In the genomic region with DNA sequence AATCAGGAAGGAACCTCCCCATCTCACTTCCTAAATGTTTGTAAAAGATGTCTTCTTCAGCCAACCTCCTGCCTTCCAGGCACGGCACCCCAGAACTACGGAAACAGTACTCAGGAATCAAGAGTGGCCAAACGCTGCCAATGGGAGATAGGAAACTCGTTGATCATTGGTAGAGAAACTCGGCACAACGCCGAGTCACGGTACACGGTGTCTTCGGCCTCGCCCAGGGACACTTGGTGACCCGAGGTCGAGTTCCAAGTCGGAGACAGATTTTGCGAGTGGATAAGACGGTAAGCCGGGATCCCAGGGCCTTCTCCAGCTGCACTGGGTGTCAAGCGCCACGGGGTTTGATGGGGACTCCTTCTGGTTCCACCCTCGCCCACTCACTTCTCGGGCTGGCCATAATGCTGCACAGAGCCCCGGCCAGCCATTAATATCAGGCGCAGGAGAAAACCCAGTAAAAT, we compare ENCODE assay signal across 1 cellular context.
TF ChIP-seq lines count a peak whose summit lies in the region.

No MANE protein-coding gene starts in this region.

TF ChIP-seq in HepG2, 621 proteins besides CTCF, POLR2A, EP300 and RAD21:
- TF ChIP-seq, protein P1, sequence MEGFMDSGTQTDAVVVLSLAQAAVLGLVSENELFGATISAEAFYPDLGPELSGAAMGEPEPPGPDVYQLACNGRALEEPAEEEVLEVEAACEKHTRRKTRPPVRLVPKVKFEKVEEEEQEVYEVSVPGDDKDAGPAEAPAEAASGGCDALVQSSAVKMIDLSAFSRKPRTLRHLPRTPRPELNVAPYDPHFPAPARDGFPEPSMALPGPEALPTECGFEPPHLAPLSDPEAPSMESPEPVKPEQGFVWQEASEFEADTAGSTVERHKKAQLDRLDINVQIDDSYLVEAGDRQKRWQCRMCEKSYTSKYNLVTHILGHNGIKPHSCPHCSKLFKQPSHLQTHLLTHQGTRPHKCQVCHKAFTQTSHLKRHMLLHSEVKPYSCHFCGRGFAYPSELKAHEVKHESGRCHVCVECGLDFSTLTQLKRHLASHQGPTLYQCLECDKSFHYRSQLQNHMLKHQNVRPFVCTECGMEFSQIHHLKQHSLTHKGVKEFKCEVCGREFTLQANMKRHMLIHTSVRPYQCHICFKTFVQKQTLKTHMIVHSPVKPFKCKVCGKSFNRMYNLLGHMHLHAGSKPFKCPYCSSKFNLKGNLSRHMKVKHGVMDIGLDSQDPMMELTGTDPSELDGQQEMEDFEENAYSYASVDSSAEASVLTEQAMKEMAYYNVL (CRISPR knock-in tag; IDR thresholded peaks at IDR 0.05; ENCODE audit: borderline replicate concordance) = peak; percentile 16; the same call in 1 of the 2 replicates
- TF ChIP-seq HOXA9 (CRISPR knock-in tag; IDR thresholded peaks at IDR 0.05; ENCODE audit: borderline replicate concordance) = no peak
- TF ChIP-seq, protein P2, sequence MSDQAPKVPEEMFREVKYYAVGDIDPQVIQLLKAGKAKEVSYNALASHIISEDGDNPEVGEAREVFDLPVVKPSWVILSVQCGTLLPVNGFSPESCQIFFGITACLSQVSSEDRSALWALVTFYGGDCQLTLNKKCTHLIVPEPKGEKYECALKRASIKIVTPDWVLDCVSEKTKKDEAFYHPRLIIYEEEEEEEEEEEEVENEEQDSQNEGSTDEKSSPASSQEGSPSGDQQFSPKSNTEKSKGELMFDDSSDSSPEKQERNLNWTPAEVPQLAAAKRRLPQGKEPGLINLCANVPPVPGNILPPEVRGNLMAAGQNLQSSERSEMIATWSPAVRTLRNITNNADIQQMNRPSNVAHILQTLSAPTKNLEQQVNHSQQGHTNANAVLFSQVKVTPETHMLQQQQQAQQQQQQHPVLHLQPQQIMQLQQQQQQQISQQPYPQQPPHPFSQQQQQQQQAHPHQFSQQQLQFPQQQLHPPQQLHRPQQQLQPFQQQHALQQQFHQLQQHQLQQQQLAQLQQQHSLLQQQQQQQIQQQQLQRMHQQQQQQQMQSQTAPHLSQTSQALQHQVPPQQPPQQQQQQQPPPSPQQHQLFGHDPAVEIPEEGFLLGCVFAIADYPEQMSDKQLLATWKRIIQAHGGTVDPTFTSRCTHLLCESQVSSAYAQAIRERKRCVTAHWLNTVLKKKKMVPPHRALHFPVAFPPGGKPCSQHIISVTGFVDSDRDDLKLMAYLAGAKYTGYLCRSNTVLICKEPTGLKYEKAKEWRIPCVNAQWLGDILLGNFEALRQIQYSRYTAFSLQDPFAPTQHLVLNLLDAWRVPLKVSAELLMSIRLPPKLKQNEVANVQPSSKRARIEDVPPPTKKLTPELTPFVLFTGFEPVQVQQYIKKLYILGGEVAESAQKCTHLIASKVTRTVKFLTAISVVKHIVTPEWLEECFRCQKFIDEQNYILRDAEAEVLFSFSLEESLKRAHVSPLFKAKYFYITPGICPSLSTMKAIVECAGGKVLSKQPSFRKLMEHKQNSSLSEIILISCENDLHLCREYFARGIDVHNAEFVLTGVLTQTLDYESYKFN (CRISPR knock-in tag; conservative IDR thresholded peaks at IDR 0.05) = 0 out of 2 replicates have a peak, but pooled peaks have one; percentile 1
- TF ChIP-seq ZNF761 (CRISPR knock-in tag; conservative IDR thresholded peaks at IDR 0.05) = peak; percentile 50; the same call in 1 of the 2 replicates
- no peak for TF ChIP-seq ZNF256 (CRISPR knock-in tag; conservative IDR thresholded peaks at IDR 0.05)
- TF ChIP-seq FOXJ3 (CRISPR knock-in tag; IDR thresholded peaks at IDR 0.05; ENCODE audit: borderline replicate concordance) = 0 out of 2 replicates have a peak, but pooled peaks have one; percentile 50
- peak; percentile 24; the same call in 1 of the 2 replicates for TF ChIP-seq ZNF556 (CRISPR knock-in tag; IDR thresholded peaks at IDR 0.05; ENCODE audit: borderline replicate concordance)
- TF ChIP-seq, protein P3, sequence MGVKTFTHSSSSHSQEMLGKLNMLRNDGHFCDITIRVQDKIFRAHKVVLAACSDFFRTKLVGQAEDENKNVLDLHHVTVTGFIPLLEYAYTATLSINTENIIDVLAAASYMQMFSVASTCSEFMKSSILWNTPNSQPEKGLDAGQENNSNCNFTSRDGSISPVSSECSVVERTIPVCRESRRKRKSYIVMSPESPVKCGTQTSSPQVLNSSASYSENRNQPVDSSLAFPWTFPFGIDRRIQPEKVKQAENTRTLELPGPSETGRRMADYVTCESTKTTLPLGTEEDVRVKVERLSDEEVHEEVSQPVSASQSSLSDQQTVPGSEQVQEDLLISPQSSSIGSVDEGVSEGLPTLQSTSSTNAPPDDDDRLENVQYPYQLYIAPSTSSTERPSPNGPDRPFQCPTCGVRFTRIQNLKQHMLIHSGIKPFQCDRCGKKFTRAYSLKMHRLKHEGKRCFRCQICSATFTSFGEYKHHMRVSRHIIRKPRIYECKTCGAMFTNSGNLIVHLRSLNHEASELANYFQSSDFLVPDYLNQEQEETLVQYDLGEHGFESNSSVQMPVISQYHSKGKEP (CRISPR knock-in tag; IDR thresholded peaks at IDR 0.05) = no peak
- TF ChIP-seq RFXAP (CRISPR knock-in tag; IDR thresholded peaks at IDR 0.05; ENCODE audit: borderline replicate concordance) = peak; percentile 43; the same call in 1 of the 2 replicates
- TF ChIP-seq ATF1 (CRISPR knock-in tag; IDR thresholded peaks at IDR 0.05) = no peak
- peak; percentile 16; the same call in 1 of the 2 replicates for TF ChIP-seq EEA1 (CRISPR knock-in tag; IDR thresholded peaks at IDR 0.05; ENCODE audit: borderline replicate concordance)
- TF ChIP-seq ZNF343 (CRISPR knock-in tag; IDR thresholded peaks at IDR 0.05) = peak; percentile 88
- no peak for TF ChIP-seq ZNF431 (CRISPR knock-in tag; IDR thresholded peaks at IDR 0.05; ENCODE audit: borderline replicate concordance, low read depth)
- TF ChIP-seq ZNF598 (CRISPR knock-in tag; IDR thresholded peaks at IDR 0.05; ENCODE audit: borderline replicate concordance) = peak; percentile 52; the same call in 1 of the 2 replicates
- TF ChIP-seq PITX1 (CRISPR knock-in tag; IDR thresholded peaks at IDR 0.05) = 0 out of 2 replicates have a peak, but pooled peaks have one; percentile 9
- no peak for TF ChIP-seq PPARG (CRISPR knock-in tag; conservative IDR thresholded peaks at IDR 0.05)
- no peak for TF ChIP-seq ZNF709 (CRISPR knock-in tag; IDR thresholded peaks at IDR 0.05)
- 0 out of 2 replicates have a peak, but pooled peaks have one; percentile 17 for TF ChIP-seq ZC3H13 (CRISPR knock-in tag; IDR thresholded peaks at IDR 0.05)
- 0 out of 2 replicates have a peak, but pooled peaks have one; percentile 56 for TF ChIP-seq ZNF383 (CRISPR knock-in tag; IDR thresholded peaks at IDR 0.05; ENCODE audit: borderline replicate concordance)
- 0 out of 2 replicates have a peak, but pooled peaks have one; percentile 10 for TF ChIP-seq ZZZ3 (CRISPR knock-in tag; IDR thresholded peaks at IDR 0.05; ENCODE audit: borderline replicate concordance)
- TF ChIP-seq ZFP62 (CRISPR knock-in tag; IDR thresholded peaks at IDR 0.05) = peak; percentile 64; the same call in 1 of the 2 replicates
- TF ChIP-seq PHB2 (IDR thresholded peaks at IDR 0.05; ENCODE audit: partially characterized antibody) = no peak
- TF ChIP-seq, protein P4, sequence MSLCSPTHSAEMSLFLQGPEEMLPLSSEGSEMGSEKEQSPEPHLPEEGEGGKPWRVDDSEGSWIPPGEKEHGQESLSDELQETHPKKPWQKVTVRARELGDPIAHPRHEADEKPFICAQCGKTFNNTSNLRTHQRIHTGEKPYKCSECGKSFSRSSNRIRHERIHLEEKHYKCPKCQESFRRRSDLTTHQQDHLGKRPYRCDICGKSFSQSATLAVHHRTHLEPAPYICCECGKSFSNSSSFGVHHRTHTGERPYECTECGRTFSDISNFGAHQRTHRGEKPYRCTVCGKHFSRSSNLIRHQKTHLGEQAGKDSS (CRISPR knock-in tag; IDR thresholded peaks at IDR 0.05; ENCODE audit: borderline replicate concordance, low read depth) = 0 out of 2 replicates have a peak, but pooled peaks have one; percentile 26
- TF ChIP-seq MIXL1 (CRISPR knock-in tag; IDR thresholded peaks at IDR 0.05) = no peak
- TF ChIP-seq SOX13 (IDR thresholded peaks at IDR 0.05) = no peak
- TF ChIP-seq SOX13 (CRISPR knock-in tag; conservative IDR thresholded peaks at IDR 0.05 in 1 of 2, IDR thresholded peaks at IDR 0.05 in 1 of 2) = no peak
- TF ChIP-seq ISL2 (CRISPR knock-in tag; IDR thresholded peaks at IDR 0.05) = peak; percentile 35; the same call in 1 of the 2 replicates
- 0 out of 2 replicates have a peak, but pooled peaks have one; percentile 54 for TF ChIP-seq ZNF34 (CRISPR knock-in tag; IDR thresholded peaks at IDR 0.05; ENCODE audit: borderline replicate concordance)
- TF ChIP-seq, protein P5, sequence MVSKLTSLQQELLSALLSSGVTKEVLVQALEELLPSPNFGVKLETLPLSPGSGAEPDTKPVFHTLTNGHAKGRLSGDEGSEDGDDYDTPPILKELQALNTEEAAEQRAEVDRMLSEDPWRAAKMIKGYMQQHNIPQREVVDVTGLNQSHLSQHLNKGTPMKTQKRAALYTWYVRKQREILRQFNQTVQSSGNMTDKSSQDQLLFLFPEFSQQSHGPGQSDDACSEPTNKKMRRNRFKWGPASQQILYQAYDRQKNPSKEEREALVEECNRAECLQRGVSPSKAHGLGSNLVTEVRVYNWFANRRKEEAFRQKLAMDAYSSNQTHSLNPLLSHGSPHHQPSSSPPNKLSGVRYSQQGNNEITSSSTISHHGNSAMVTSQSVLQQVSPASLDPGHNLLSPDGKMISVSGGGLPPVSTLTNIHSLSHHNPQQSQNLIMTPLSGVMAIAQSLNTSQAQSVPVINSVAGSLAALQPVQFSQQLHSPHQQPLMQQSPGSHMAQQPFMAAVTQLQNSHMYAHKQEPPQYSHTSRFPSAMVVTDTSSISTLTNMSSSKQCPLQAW (CRISPR knock-in tag; IDR thresholded peaks at IDR 0.05) = no peak
- TF ChIP-seq ZNF232 (CRISPR knock-in tag; IDR thresholded peaks at IDR 0.05; ENCODE audit: borderline replicate concordance) = 0 out of 2 replicates have a peak, but pooled peaks have one; percentile 0
- TF ChIP-seq ZNF263 (CRISPR knock-in tag; IDR thresholded peaks at IDR 0.05) = peak; percentile 20; the same call in 1 of the 2 replicates
- TF ChIP-seq, protein P6, sequence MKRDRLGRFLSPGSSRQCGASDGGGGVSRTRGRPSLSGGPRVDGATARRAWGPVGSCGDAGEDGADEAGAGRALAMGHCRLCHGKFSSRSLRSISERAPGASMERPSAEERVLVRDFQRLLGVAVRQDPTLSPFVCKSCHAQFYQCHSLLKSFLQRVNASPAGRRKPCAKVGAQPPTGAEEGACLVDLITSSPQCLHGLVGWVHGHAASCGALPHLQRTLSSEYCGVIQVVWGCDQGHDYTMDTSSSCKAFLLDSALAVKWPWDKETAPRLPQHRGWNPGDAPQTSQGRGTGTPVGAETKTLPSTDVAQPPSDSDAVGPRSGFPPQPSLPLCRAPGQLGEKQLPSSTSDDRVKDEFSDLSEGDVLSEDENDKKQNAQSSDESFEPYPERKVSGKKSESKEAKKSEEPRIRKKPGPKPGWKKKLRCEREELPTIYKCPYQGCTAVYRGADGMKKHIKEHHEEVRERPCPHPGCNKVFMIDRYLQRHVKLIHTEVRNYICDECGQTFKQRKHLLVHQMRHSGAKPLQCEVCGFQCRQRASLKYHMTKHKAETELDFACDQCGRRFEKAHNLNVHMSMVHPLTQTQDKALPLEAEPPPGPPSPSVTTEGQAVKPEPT (CRISPR knock-in tag; IDR thresholded peaks at IDR 0.05; ENCODE audit: low read depth) = 0 out of 2 replicates have a peak, but pooled peaks have one; percentile 76
- no peak for TF ChIP-seq ZNF75D (CRISPR knock-in tag; IDR thresholded peaks at IDR 0.05; ENCODE audit: borderline replicate concordance)
- no peak for TF ChIP-seq SETDB1 (CRISPR knock-in tag; IDR thresholded peaks at IDR 0.05; ENCODE audit: borderline replicate concordance)
